8 cellular contexts compared by ENCODE assay signal in the genomic region with DNA sequence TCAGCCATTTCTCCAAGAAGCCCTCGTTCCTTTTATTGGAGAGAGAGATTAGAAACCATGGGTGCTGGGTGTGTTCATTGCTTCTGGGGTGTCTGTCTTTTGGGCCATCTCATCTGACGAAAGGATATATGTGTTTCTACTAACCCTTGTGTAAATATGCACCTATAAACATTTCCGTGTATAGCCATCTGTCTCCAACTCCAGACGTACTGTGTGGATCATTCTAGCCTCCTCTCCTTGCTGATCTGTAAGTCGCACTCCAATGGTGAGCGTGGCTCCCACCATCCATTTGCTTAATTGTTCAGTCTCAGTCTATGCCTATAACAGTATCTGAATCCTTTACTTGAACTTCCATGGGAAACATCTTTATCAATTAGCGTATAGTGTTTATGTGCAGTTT. TPM values are rescaled to one million over a fixed set of nuclear protein-coding genes. Genes with fewer than 3 reads are reported as not detected.
DNase-seq lines count a peak whose midpoint lies in the region; ATAC-seq and TF ChIP-seq lines count a peak whose summit lies in the region.
"Had no signal": no experiment of that assay in that cellular context is flagged by ENCODE, and none has a peak within 500 bp of the region (broad histone marks: within the 10 kb centered on the region; RNA-seq: fewer than 3 reads in every experiment).

No MANE protein-coding gene starts in this region.

- H4K8ac ChIP-seq in neuronal stem cell (ENCODE audit: low read depth, low read length): no peak overlapping the region

- H3K9me3 ChIP-seq in Caco-2 (no peaks in the 10 kb centered on the region), HCT116 (ENCODE audit: control insufficient read depth in 1 of 2, insufficient read depth in 1 of 2, low read depth in 1 of 2, low read length in 2 of 2) (no peaks in the 10 kb centered on the region), psoas muscle (peaks cover 6% of the 10 kb centered on the region), neuronal stem cell (replicated peaks in 1 of 2; ENCODE audit: control insufficient read depth in 2 of 2, insufficient read depth in 1 of 2, low read depth in 1 of 2, low read length in 2 of 2) (no peaks in the 10 kb centered on the region)

- no peak overlapping the region for H4K91ac ChIP-seq in neuronal stem cell (ENCODE audit: low read depth, low read length, poor library complexity)

- no peak overlapping the region for H2AK5ac ChIP-seq in neuronal stem cell (ENCODE audit: low read depth, low read length)

- H3K4me1 Mint-ChIP-seq in Caco-2 (ENCODE audit: low read depth, unreplicated experiment): peaks cover 12% of the 10 kb centered on the region
- peaks cover 24% of the 10 kb centered on the region for H3K4me1 Mint-ChIP-seq in activated B cell treated with CpG ODN at 0.5 μM for 24 hours
- H3K4me1 Mint-ChIP-seq in naive thymus-derived CD8-positive, alpha-beta T cell: peaks cover 22 to 29% (median 28%) of the 10 kb centered on the region in 4 donors

- H3K27me3 Mint-ChIP-seq in Caco-2 (ENCODE audit: insufficient read depth, unreplicated experiment) (no peaks in the 10 kb centered on the region), activated B cell treated with CpG ODN at 0.5 μM for 24 hours (no peaks in the 10 kb centered on the region)
- H3K27me3 Mint-ChIP-seq in naive thymus-derived CD8-positive, alpha-beta T cell: no peaks in the 10 kb centered on the region

- TF ChIP-seq CTCF in Caco-2 (IDR thresholded peaks at IDR 0.05; ENCODE audit: insufficient read depth in 1 of 2, low read depth in 1 of 2, low read length in 1 of 2, severe bottlenecking in 1 of 2, unreplicated experiment in 1 of 2) (no peak), HCT116 (IDR thresholded peaks at IDR 0.05 in 2 of 3, conservative IDR thresholded peaks at IDR 0.05 in 1 of 3; ENCODE audit: borderline replicate concordance in 1 of 3, insufficient read depth in 1 of 3, low read depth in 2 of 3, low read length in 2 of 3) (no peak), activated B cell treated with CpG ODN at 0.5 μM for 24 hours (IDR thresholded peaks at IDR 0.05) (no peak), psoas muscle (IDR thresholded peaks at IDR 0.05) (no peak)

- no peaks in the 10 kb centered on the region for H3K27me3 ChIP-seq in Caco-2 (replicated peaks; ENCODE audit: control insufficient read depth, insufficient read depth, low read length)
- no peaks in the 10 kb centered on the region for H3K27me3 ChIP-seq in HCT116 (ENCODE audit: insufficient read depth, low read length)
- no peaks in the 10 kb centered on the region for H3K27me3 ChIP-seq in psoas muscle (ENCODE audit: insufficient read depth in 3 of 3, low read length in 2 of 3)
- no peaks in the 10 kb centered on the region for H3K27me3 ChIP-seq in neuronal stem cell (ENCODE audit: control insufficient read depth in 3 of 3, insufficient read depth in 3 of 3, low read depth in 1 of 3, low read length in 3 of 3)

- H3K79me1 ChIP-seq in neuronal stem cell (ENCODE audit: low read depth, low read length): peaks cover 5% of the 10 kb centered on the region

- H3K27ac ChIP-seq in HCT116 (ENCODE audit: low read depth, low read length) (no peak overlapping the region), psoas muscle (no peak overlapping the region), neuronal stem cell (replicated peaks; ENCODE audit: low read length) (no peak overlapping the region)

- H3K9me3 Mint-ChIP-seq in Caco-2 (ENCODE audit: unreplicated experiment) (no peaks in the 10 kb centered on the region), activated B cell treated with CpG ODN at 0.5 μM for 24 hours (peaks cover 3% of the 10 kb centered on the region)
- H3K9me3 Mint-ChIP-seq in naive thymus-derived CD8-positive, alpha-beta T cell: peaks cover 0 to 7% (median 0%) of the 10 kb centered on the region in 9 donors

- no peak overlapping the region for H2BK12ac ChIP-seq in neuronal stem cell (ENCODE audit: low read length)

- H3K27ac Mint-ChIP-seq in Caco-2 (ENCODE audit: unreplicated experiment): no peak overlapping the region
- H3K27ac Mint-ChIP-seq in activated B cell treated with CpG ODN at 0.5 μM for 24 hours: no peak overlapping the region
- H3K27ac Mint-ChIP-seq in naive thymus-derived CD8-positive, alpha-beta T cell: peak overlapping the region in 4 of 10 donors; percentile 2 to 83 (median 26)

- H3K36me3 Mint-ChIP-seq in Caco-2 (ENCODE audit: insufficient read depth, unreplicated experiment) (peaks cover 7% of the 10 kb centered on the region), activated B cell treated with CpG ODN at 0.5 μM for 24 hours (ENCODE audit: low read depth) (peaks cover 39% of the 10 kb centered on the region)
- H3K36me3 Mint-ChIP-seq in naive thymus-derived CD8-positive, alpha-beta T cell: peaks cover 0 to 38% (median 12%) of the 10 kb centered on the region in 3 donors

- no peaks in the 10 kb centered on the region for H4K20me1 ChIP-seq in HCT116 (ENCODE audit: insufficient read depth)

- H3K14ac ChIP-seq in neuronal stem cell (ENCODE audit: low read length): no peak overlapping the region

- no peak for ATAC-seq in HCT116
- no peak for ATAC-seq in activated B cell treated with CpG ODN at 0.5 μM for 24 hours (ENCODE audit: low read depth)
- no peak for ATAC-seq in naive thymus-derived CD8-positive, alpha-beta T cell
- no peak for ATAC-seq in psoas muscle

- TF ChIP-seq POLR2A in HCT116 (IDR thresholded peaks at IDR 0.05; ENCODE audit: borderline replicate concordance, extremely low read depth, insufficient read depth, insufficient read length): no peak

- no peaks in the 10 kb centered on the region for H3K9me2 ChIP-seq in HCT116 (ENCODE audit: insufficient read depth)

- intact Hi-C loops in Caco-2 (cut with micrococcal nuclease; ENCODE audit: unreplicated experiment): loop anchor here (10.0 kb wide), 1 partner anchor 109 kb away; no protein-coding TSS in a partner anchor
- intact Hi-C loops in HCT116 (cut with micrococcal nuclease): loop anchor here (2.0 kb wide), 2 partner anchors 73 to 357 kb away; a partner anchor contains a TSS
- intact Hi-C loops in activated B cell treated with CpG ODN at 0.5 μM for 24 hours (cut with micrococcal nuclease): loop anchor here (10.0 kb wide), 1 partner anchor 211 kb away; no protein-coding TSS in a partner anchor
- intact Hi-C loops in psoas muscle (cut with DNase I): loop anchor here (5.0 to 10.0 kb wide), 3 partner anchors 351 to 641 kb away; a partner anchor contains a TSS

- POLR2A ChIA-PET in Caco-2 (lab: Charles Lee): no interaction called here
- POLR2A ChIA-PET in HCT116 (lab: Charles Lee): no interaction called here
- POLR2A ChIA-PET in activated B cell treated with CpG ODN at 0.5 μM for 24 hours (lab: Charles Lee): no interaction called here
- POLR2A ChIA-PET in naive thymus-derived CD8-positive, alpha-beta T cell (lab: Charles Lee): no interaction called here

- H3K4me1 ChIP-seq in Caco-2 (no peaks in the 10 kb centered on the region), HCT116 (ENCODE audit: control insufficient read depth in 1 of 2, insufficient read depth in 2 of 2, low read length in 2 of 2) (peaks cover 8 to 17% of the 10 kb centered on the region in 2 experiments; a peak in 3 of 4 replicates), psoas muscle (peaks cover 8% of the 10 kb centered on the region), neuronal stem cell (ENCODE audit: control insufficient read depth in 2 of 2, insufficient read depth in 1 of 2, low read depth in 1 of 2, low read length in 2 of 2) (peaks cover 7 to 9% of the 10 kb centered on the region in 2 donors)

- CTCF ChIA-PET in Caco-2 (lab: Charles Lee): no interaction called here
- CTCF ChIA-PET in HCT116 (lab: Charles Lee): no interaction called here
- CTCF ChIA-PET in activated B cell treated with CpG ODN at 0.5 μM for 24 hours (lab: Charles Lee): no interaction called here

- H3K18ac ChIP-seq in neuronal stem cell (ENCODE audit: low read length): no peak overlapping the region

- H2AFZ ChIP-seq in HCT116 (ENCODE audit: low read depth, low read length, poor library complexity, severe bottlenecking): no peak overlapping the region
- H2AFZ ChIP-seq in neuronal stem cell (ENCODE audit: low read length): no peak overlapping the region

- no peak overlapping the region for H2BK120ac ChIP-seq in neuronal stem cell (ENCODE audit: low read depth, low read length)

- H2BK5ac ChIP-seq in neuronal stem cell (ENCODE audit: low read length): no peak overlapping the region

- no peak overlapping the region for H3K23ac ChIP-seq in neuronal stem cell (ENCODE audit: low read depth, low read length, poor library complexity)

- H3K4ac ChIP-seq in neuronal stem cell (ENCODE audit: low read length): no peak overlapping the region

- WGBS in psoas muscle, 3 donors: 91 to 95% (median 95%) methylated on average over 7 of the region's 7 CpGs
- WGBS in neuronal stem cell (ENCODE audit: extremely low coverage in 2 of 2, insufficient read length in 2 of 2, insufficient replicate concordance in 1 of 2), 2 donors: no CpG with 5 or more reads among the region's 7 CpGs

- RAD21 ChIA-PET in HCT116 (lab: Charles Lee; ENCODE audit: low non-redundant PET in 1 of 2, low total read pairs in 2 of 2, uncharacterized antibody in 2 of 2, unreplicated experiment in 2 of 2): interaction anchor here in 1 of 2 experiments (1.5 kb wide), 1 partner anchor 47 kb away, joined by 3 read pairs; no protein-coding TSS in a partner anchor

- H3K4me3 Mint-ChIP-seq in Caco-2 (ENCODE audit: unreplicated experiment): peak overlapping the region; percentile 22
- H3K4me3 Mint-ChIP-seq in activated B cell treated with CpG ODN at 0.5 μM for 24 hours: peak overlapping the region; percentile 21
- peak overlapping the region; percentile 13 to 96 (median 87) for H3K4me3 Mint-ChIP-seq in naive thymus-derived CD8-positive, alpha-beta T cell

- H3K9ac ChIP-seq in HCT116 (ENCODE audit: low read length): no peak overlapping the region
- no peak overlapping the region for H3K9ac ChIP-seq in neuronal stem cell (ENCODE audit: low read depth, low read length, poor library complexity)

- no peak for DNase-seq in Caco-2
- DNase-seq in HCT116 (ENCODE audit: low read depth, low spot score): no peak
- no peak for DNase-seq in activated B cell treated with CpG ODN at 0.5 μM for 24 hours
- no peak for DNase-seq in naive thymus-derived CD8-positive, alpha-beta T cell
- no peak for DNase-seq in NCI-H1105 treated with DMSO at 0.1 percent for 48 hours (lab: John Stamatoyannopoulos, UW)
- DNase-seq in psoas muscle: no peak
- no peak for DNase-seq in neuronal stem cell (ENCODE audit: low spot score)
- DNase-seq: MV-4-11 had no signal

- H3K4me3 ChIP-seq in Caco-2 (ENCODE audit: low read depth, low read length) (no peak overlapping the region), HCT116 (replicated peaks in 1 of 2; ENCODE audit: low read depth in 1 of 2, low read length in 2 of 2) (peak overlapping the region in 1 of 2 experiments; percentile 89; a peak in 1 of 4 replicates), psoas muscle (no peak overlapping the region), neuronal stem cell (ENCODE audit: low read length in 2 of 2) (peak overlapping the region in 1 of 2 donors; percentile 97)

- peaks cover 46% of the 10 kb centered on the region for H3K79me2 ChIP-seq in HCT116 (ENCODE audit: insufficient read depth, low read length)

- no peak overlapping the region for H2BK15ac ChIP-seq in neuronal stem cell (ENCODE audit: low read length)

- no TSS peak for BruUV-seq in Caco-2 (replicated peaks; lab: Mats Ljungman, UMichigan)
- no TSS peak for BruUV-seq in HCT116 (replicated peaks; lab: Mats Ljungman, UMichigan)

- H3K4me2 ChIP-seq in HCT116 (ENCODE audit: low read length) (peak overlapping the region; percentile 92), neuronal stem cell (ENCODE audit: insufficient read depth, low read length, poor library complexity, severe bottlenecking) (no peak overlapping the region)

- no peaks in the 10 kb centered on the region for H3K36me3 ChIP-seq in Caco-2 (ENCODE audit: control insufficient read depth, insufficient read depth, low read length)
- peaks cover 13 to 30% of the 10 kb centered on the region in 2 experiments; a peak in 2 of 4 replicates for H3K36me3 ChIP-seq in HCT116 (ENCODE audit: control insufficient read depth in 1 of 2, insufficient read depth in 2 of 2, low read length in 2 of 2)
- peaks cover 0 to 41% of the 10 kb centered on the region in 2 donors for H3K36me3 ChIP-seq in psoas muscle (ENCODE audit: insufficient read depth in 1 of 2, low read depth in 1 of 2)
- peaks cover 8 to 42% of the 10 kb centered on the region in 2 donors for H3K36me3 ChIP-seq in neuronal stem cell (replicated peaks in 1 of 2; ENCODE audit: control insufficient read depth in 2 of 2, insufficient read depth in 2 of 2, low read length in 2 of 2)

- no peak for TF ChIP-seq RAD21 in HCT116 (IDR thresholded peaks at IDR 0.05; ENCODE audit: low read depth)

RNA-seq across cellular contexts. Expression of a gene that starts 1.8 kb away (rescaled TPM):
- total RNA-seq in Caco-2 (2022): 19.2 and 19.3 TPM in 2 replicates
- 45.3 TPM for total RNA-seq in HCT116 (2021; ENCODE audit: unreplicated experiment)
- 29.5 and 32.6 TPM in 2 replicates for polyA plus RNA-seq in HCT116 (2012)
- 21.6 and 23.3 TPM in 2 replicates for total RNA-seq in activated B cell treated with CpG ODN at 0.5 μM for 24 hours
- 10 to 100 TPM; 28.2 to 29.8 TPM for total RNA-seq in naive thymus-derived CD8-positive, alpha-beta T cell
- 10 to 100 TPM; 14.8 to 15.4 (median 15.1) TPM for polyA plus RNA-seq in naive thymus-derived CD8-positive, alpha-beta T cell
- total RNA-seq in psoas muscle: 10 to 100 TPM; 17.9 to 29.0 (median 19.0) TPM
- 10 to 100 TPM; 19.1 to 25.0 (median 20.0) TPM for polyA plus RNA-seq in psoas muscle
- polyA plus RNA-seq in neuronal stem cell (2013, experiment 1 of 2): 19.9 TPM
- 19.0 TPM for polyA plus RNA-seq in neuronal stem cell (2013, experiment 2 of 2)

RNA-seq across cellular contexts. Expression of a gene that starts 47.6 kb away (rescaled TPM):
- total RNA-seq in Caco-2 (2022): 80.2 and 83.3 TPM in 2 replicates
- 178 TPM for total RNA-seq in HCT116 (2021; ENCODE audit: unreplicated experiment)
- polyA plus RNA-seq in HCT116 (2012): 107 and 114 TPM in 2 replicates
- 94.7 and 96.9 TPM in 2 replicates for total RNA-seq in activated B cell treated with CpG ODN at 0.5 μM for 24 hours
- total RNA-seq in naive thymus-derived CD8-positive, alpha-beta T cell: 10 to 100 TPM; 71.9 to 78.5 TPM
- 100 to 1,000 TPM; 213 to 225 (median 217) TPM for polyA plus RNA-seq in naive thymus-derived CD8-positive, alpha-beta T cell
- total RNA-seq in psoas muscle: 100 to 1,000 TPM in 3 of 4 donors, 10 to 100 TPM in 1; 81.5 to 147 (median 108) TPM
- polyA plus RNA-seq in psoas muscle: 100 to 1,000 TPM; 111 to 217 (median 150) TPM
- 113 TPM for polyA plus RNA-seq in neuronal stem cell (2013, experiment 1 of 2)
- 115 TPM for polyA plus RNA-seq in neuronal stem cell (2013, experiment 2 of 2)

Comparison
In these comparisons a context has a peak if more than half of its experiments do, and no peak if none do; other contexts are left out.
1. H3K4me3 Mint-ChIP-seq: peak in every context shown above with its lines; median percentile 87 in naive thymus-derived CD8-positive, alpha-beta T cell; 22 in Caco-2; 21 in activated B cell treated with CpG ODN at 0.5 μM for 24 hours.